8 cellular contexts compared by ENCODE assay signal in the genomic region with DNA sequence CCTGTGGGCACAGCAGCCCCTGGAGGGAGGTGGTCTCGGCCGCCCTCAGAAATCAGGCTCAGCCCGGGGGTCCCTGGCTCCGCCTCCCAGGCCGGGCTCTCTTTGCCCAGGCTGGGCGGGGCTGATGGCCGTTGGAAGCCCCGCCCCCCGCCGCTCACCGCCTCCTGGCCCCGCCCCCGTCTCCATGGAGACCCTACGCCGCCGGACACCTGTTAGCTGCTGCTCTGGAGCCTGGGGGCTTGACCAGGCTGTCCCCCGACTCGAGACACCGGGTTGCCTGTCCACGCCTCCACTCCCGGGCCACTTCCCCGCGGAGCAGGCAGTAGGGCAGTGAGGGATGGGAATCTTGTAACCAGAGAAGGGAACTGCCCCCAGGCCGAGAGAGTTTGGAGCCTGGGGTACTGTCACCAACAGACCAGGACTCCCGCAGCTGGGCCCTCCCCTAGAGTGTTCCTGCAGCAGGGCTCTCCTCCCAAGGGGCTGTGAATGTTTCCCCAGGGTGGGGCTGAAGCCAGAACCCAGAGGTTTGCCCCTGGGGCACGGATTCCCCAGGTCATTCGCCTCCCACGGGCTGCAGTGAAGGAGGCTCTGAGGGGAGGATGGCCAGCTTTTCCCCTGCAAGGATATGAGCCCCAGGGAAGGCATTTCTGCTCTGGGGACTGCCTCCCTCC.
DNase-seq lines count a peak whose midpoint lies in the region; ATAC-seq lines count a peak whose summit lies in the region.

No MANE protein-coding gene starts in this region.

- peaks cover 5% of the 10 kb centered on the region for H3K9me3 Mint-ChIP-seq in activated T-cell treated with anti-CD3 and anti-CD28 coated beads, Interleukin-2, amount 50 U/mL, for 24 hours

- no peak overlapping the region for H3K27ac ChIP-seq in iPS DF 6.9 (ENCODE audit: low read length)

- H3K4me1 ChIP-seq in iPS DF 6.9 (ENCODE audit: control insufficient read depth, insufficient read depth, low read length) = peaks cover 3% of the 10 kb centered on the region; the same call in 1 of the 2 replicates

- peaks cover 23% of the 10 kb centered on the region for H3K27me3 Mint-ChIP-seq in activated T-cell treated with anti-CD3 and anti-CD28 coated beads, Interleukin-2, amount 50 U/mL, for 24 hours

- peak; percentile 50 for DNase-seq in NCI-H82 (lab: John Stamatoyannopoulos, UW)
- DNase-seq in NCI-H82 treated with DMSO at 0.1 percent for 48 hours (lab: John Stamatoyannopoulos, UW; ENCODE audit: unreplicated experiment) = no peak
- peak; percentile 65 for DNase-seq in activated T-cell treated with anti-CD3 and anti-CD28 coated beads, Interleukin-2, amount 50 U/mL, for 24 hours
- DNase-seq in iPS DF 6.9 (ENCODE audit: low read depth, low spot score) = no peak
- peak; percentile 9 to 37 for DNase-seq in stimulated activated CD4-positive, alpha-beta T cell treated with anti-CD3 and anti-CD28 coated beads, Interleukin-4, amount 100 ng/mL, for 4 hours
- DNase-seq in NCI-H1105 (lab: John Stamatoyannopoulos, UW) = no peak
- no peak for DNase-seq in amniotic stem cell (lab: John Stamatoyannopoulos, UW)

- no peaks in the 10 kb centered on the region for H3K36me3 ChIP-seq in iPS DF 6.9 (ENCODE audit: control insufficient read depth, insufficient read depth, low read length)

- WGBS in iPS DF 6.9 (ENCODE audit: insufficient coverage, insufficient read length) = no CpG with 5 or more reads among the region's 28 CpGs

- H3K4me1 Mint-ChIP-seq in activated T-cell treated with anti-CD3 and anti-CD28 coated beads, Interleukin-2, amount 50 U/mL, for 24 hours (ENCODE audit: low read depth) = peaks cover 11% of the 10 kb centered on the region

- H3K36me3 Mint-ChIP-seq in activated T-cell treated with anti-CD3 and anti-CD28 coated beads, Interleukin-2, amount 50 U/mL, for 24 hours (ENCODE audit: low read depth) = no peaks in the 10 kb centered on the region

- no peaks in the 10 kb centered on the region; the same call in 1 of the 2 replicates for H3K27me3 ChIP-seq in iPS DF 6.9 (ENCODE audit: control insufficient read depth, insufficient read depth, low read length)

- H3K9me3 ChIP-seq in iPS DF 6.9 (ENCODE audit: control insufficient read depth, insufficient read depth, low read length) = no peaks in the 10 kb centered on the region; the same call in 1 of the 2 replicates

- ATAC-seq in HG03280 (IDR thresholded peaks at IDR 0.05; ENCODE audit: unreplicated experiment) = peak; percentile 57

- no peak overlapping the region for H3K4me3 Mint-ChIP-seq in activated T-cell treated with anti-CD3 and anti-CD28 coated beads, Interleukin-2, amount 50 U/mL, for 24 hours

- H3K27ac Mint-ChIP-seq in activated T-cell treated with anti-CD3 and anti-CD28 coated beads, Interleukin-2, amount 50 U/mL, for 24 hours = no peak overlapping the region

- peak overlapping the region; percentile 37; the same call in 1 of the 2 replicates for H3K4me3 ChIP-seq in iPS DF 6.9 (ENCODE audit: low read length)

Comparison
In these comparisons a context has a peak if more than half of its experiments do, and no peak if none do; other contexts are left out.
1. DNase-seq: peak in NCI-H82 (single experiment), activated T-cell treated with anti-CD3 and anti-CD28 coated beads, Interleukin-2, amount 50 U/mL, for 24 hours (single experiment) and stimulated activated CD4-positive, alpha-beta T cell treated with anti-CD3 and anti-CD28 coated beads, Interleukin-4, amount 100 ng/mL, for 4 hours (2 of 2); none in NCI-H82 treated with DMSO at 0.1 percent for 48 hours (single experiment), iPS DF 6.9 (single experiment), NCI-H1105 (single experiment) and amniotic stem cell (single experiment).